ENCODE assay signal across 13 cellular contexts in genomic region chr11:10379022-10379421, GRCh38.
DNase-seq lines count a peak whose midpoint lies in the region; ATAC-seq, FAIRE-seq and TF ChIP-seq lines count a peak whose summit lies in the region.
"Had no signal": no experiment of that assay in that cellular context is flagged by ENCODE, and none has a peak within 500 bp of the region (broad histone marks: within the 10 kb centered on the region; RNA-seq: fewer than 3 reads in every experiment).

No MANE protein-coding gene starts in this region.

- no peak overlapping the region for H2AFZ ChIP-seq in MM.1S (ENCODE audit: low read length)
- no peak overlapping the region for H2AFZ ChIP-seq in H1 (ENCODE audit: low read length)
- H2AFZ ChIP-seq: parathyroid adenoma had no signal

- no peak overlapping the region for H3K27ac Mint-ChIP-seq in CD4-positive, alpha-beta T cell
- H3K27ac Mint-ChIP-seq: CD4-positive, CD25-positive, alpha-beta regulatory T cell had no signal

- intact Hi-C loops in CD4-positive, alpha-beta T cell (cut with DNase I, micrococcal nuclease), result no loop called here

- TF ChIP-seq EP300 in H1 (IDR thresholded peaks at IDR 0.05; ENCODE audit: borderline replicate concordance in 1 of 2, low read depth in 2 of 2, low read length in 2 of 2), result no peak

- H3K79me1 ChIP-seq in H1 (ENCODE audit: low read depth, low read length), result no peaks in the 10 kb centered on the region

- H4K91ac ChIP-seq in H1 (replicated peaks; ENCODE audit: insufficient read length, low read length), result no peak overlapping the region

- no peaks in the 10 kb centered on the region for H3K4me1 Mint-ChIP-seq in CD4-positive, alpha-beta T cell (ENCODE audit: low read depth)
- H3K4me1 Mint-ChIP-seq: CD4-positive, CD25-positive, alpha-beta regulatory T cell had no signal

- H4K8ac ChIP-seq in H1 (ENCODE audit: extremely low read depth, insufficient read depth, low read length), result no peak overlapping the region

- no peaks in the 10 kb centered on the region for H3K27me3 ChIP-seq in MM.1S (replicated peaks; ENCODE audit: insufficient read depth, low read length)
- no peaks in the 10 kb centered on the region for H3K27me3 ChIP-seq in H1 (replicated peaks in 1 of 4; ENCODE audit: control insufficient read depth in 3 of 4, extremely low read depth in 1 of 4, insufficient read depth in 3 of 4, low read length in 3 of 4)
- no peaks in the 10 kb centered on the region for H3K27me3 ChIP-seq in WERI-Rb-1 (ENCODE audit: insufficient read depth, low read depth, severe bottlenecking)
- H3K27me3 ChIP-seq in CD4-positive, alpha-beta T cell (ENCODE audit: control insufficient read depth, insufficient read depth, low read length), result no peaks in the 10 kb centered on the region
- H3K27me3 ChIP-seq: thyroid gland had no signal

- no peaks in the 10 kb centered on the region for H3K36me3 Mint-ChIP-seq in CD4-positive, alpha-beta T cell (ENCODE audit: low read depth)
- H3K36me3 Mint-ChIP-seq: CD4-positive, CD25-positive, alpha-beta regulatory T cell had no signal

- H4K20me1 ChIP-seq in MM.1S (ENCODE audit: insufficient read depth, low read length) (no peaks in the 10 kb centered on the region), H1 (replicated peaks in 1 of 2; ENCODE audit: control insufficient read depth in 1 of 2, insufficient read depth in 2 of 2, low read length in 2 of 2) (no peaks in the 10 kb centered on the region)

- no peak overlapping the region for H3K56ac ChIP-seq in H1 (replicated peaks; ENCODE audit: insufficient read length, low read depth, low read length)

- CTCF ChIA-PET in H1 (lab: Charles Lee; ENCODE audit: partially characterized antibody), result interaction anchor here (0.6 to 4.6 kb wide), 3 partner anchors 12 to 162 kb away, joined by 3 to 30 read pairs (median 3); partner anchors contain the start of gene RNF141
- CTCF ChIA-PET in CD4-positive, alpha-beta T cell (lab: Charles Lee), result interaction anchor here (1.5 kb wide), 1 partner anchor 12 kb away, joined by 3 read pairs; no protein-coding TSS in a partner anchor

- H3K36me3 ChIP-seq in MM.1S (replicated peaks; ENCODE audit: insufficient read depth, low read length), result no peaks in the 10 kb centered on the region
- H3K36me3 ChIP-seq in H1 (ENCODE audit: control insufficient read depth in 2 of 4, insufficient read depth in 4 of 4, low read length in 3 of 4), result no peaks in the 10 kb centered on the region
- H3K36me3 ChIP-seq in WERI-Rb-1, result no peaks in the 10 kb centered on the region
- H3K36me3 ChIP-seq: thyroid gland had no signal

- WGBS in H1 (ENCODE audit: extremely low coverage in 1 of 2, insufficient coverage in 1 of 2, insufficient read length in 1 of 2, insufficient replicate concordance in 2 of 2, low coverage in 1 of 2, low lambda C conversion rate in 2 of 2, missing lambda C conversion rate in 1 of 2), 2 experiments, result 83% methylated on average over 1 of the region's 1 CpG; no CpG with 5 or more reads in 1 of the 2 experiments

- no peak overlapping the region for H3K23ac ChIP-seq in H1 (ENCODE audit: insufficient read length)

- no peak overlapping the region for H3K4me3 Mint-ChIP-seq in CD4-positive, alpha-beta T cell
- H3K4me3 Mint-ChIP-seq: CD4-positive, CD25-positive, alpha-beta regulatory T cell had no signal

- H2BK120ac ChIP-seq in H1 (replicated peaks; ENCODE audit: low read depth, low read length), result no peak overlapping the region

- H2BK15ac ChIP-seq in H1 (ENCODE audit: low read length), result no peak overlapping the region

- H3K79me2 ChIP-seq in MM.1S (ENCODE audit: low read length) (no peaks in the 10 kb centered on the region), H1 (ENCODE audit: control insufficient read depth in 1 of 2, insufficient read depth in 2 of 2, low read length in 2 of 2) (no peaks in the 10 kb centered on the region)
- H3K79me2 ChIP-seq: parathyroid adenoma had no signal

- no peak overlapping the region for H2BK20ac ChIP-seq in H1 (ENCODE audit: low read length)

- no peak for TF ChIP-seq RAD21 in H1 (IDR thresholded peaks at IDR 0.05 in 1 of 2, conservative IDR thresholded peaks at IDR 0.05 in 1 of 2; ENCODE audit: low read depth in 2 of 2, low read length in 2 of 2)

- no peak for ATAC-seq in CD4-positive, alpha-beta T cell (ENCODE audit: poor library complexity)
- no peak for ATAC-seq in GM21825 (IDR thresholded peaks at IDR 0.05; ENCODE audit: unreplicated experiment)

- FAIRE-seq in H1 (lab: Jason Lieb, UNC), result no peak

- no peak overlapping the region for H3K4me3 ChIP-seq in MM.1S (ENCODE audit: low read length)
- H3K4me3 ChIP-seq in H1 (ENCODE audit: extremely low read depth in 1 of 4, insufficient read depth in 2 of 4, low read depth in 3 of 4, low read length in 4 of 4), result no peak overlapping the region
- H3K4me3 ChIP-seq in WERI-Rb-1 (ENCODE audit: low read depth, low read length), result no peak overlapping the region
- H3K4me3 ChIP-seq: thyroid gland had no signal

- no peaks in the 10 kb centered on the region for H3K9me3 Mint-ChIP-seq in CD4-positive, alpha-beta T cell

- no peak overlapping the region for H3K9ac ChIP-seq in MM.1S (ENCODE audit: low read length)
- no peak overlapping the region for H3K9ac ChIP-seq in H1 (replicated peaks in 1 of 4; ENCODE audit: extremely low read depth in 1 of 4, low read depth in 3 of 4, low read length in 3 of 4)
- H3K9ac ChIP-seq: parathyroid adenoma had no signal

- peaks cover 26% of the 10 kb centered on the region for H3K27me3 Mint-ChIP-seq in CD4-positive, alpha-beta T cell

- no peak overlapping the region for H3K18ac ChIP-seq in H1 (ENCODE audit: extremely low read depth, low read length)

- H3K9me2 ChIP-seq in MM.1S (replicated peaks; ENCODE audit: insufficient read depth, low read length), result no peaks in the 10 kb centered on the region

- DNase-seq in COLO829 (ENCODE audit: low spot score), result peak; percentile 34
- peak; percentile 11 for DNase-seq in MM.1S
- peak in 1 of 2 experiments; percentile 57 for DNase-seq in H1 (ENCODE audit: low read depth in 1 of 2, low spot score in 2 of 2)
- DNase-seq in myocyte (ENCODE audit: low read depth), result peak; percentile 65
- no peak for DNase-seq in WERI-Rb-1
- DNase-seq in CD4-positive, alpha-beta T cell, result no peak
- no peak for DNase-seq in T-helper 9 cell
- DNase-seq: CD4-positive, CD25-positive, alpha-beta regulatory T cell; NCI-H1417 treated with DMSO at 0.1 percent for 48 hours; NCI-H82 had no signal

- H3K4ac ChIP-seq in H1 (replicated peaks; ENCODE audit: insufficient read length, low read depth, low read length), result no peak overlapping the region

- H3F3A ChIP-seq in MM.1S (ENCODE audit: insufficient read depth, low read length), result no peaks in the 10 kb centered on the region

- H3K4me1 ChIP-seq in MM.1S (ENCODE audit: low read length) (no peaks in the 10 kb centered on the region), H1 (replicated peaks in 1 of 4; ENCODE audit: control insufficient read depth in 3 of 4, insufficient read depth in 4 of 4, low read length in 3 of 4) (no peaks in the 10 kb centered on the region)

- H3K27ac ChIP-seq in MM.1S (ENCODE audit: low read length) (no peak overlapping the region), H1 (ENCODE audit: low read depth, low read length) (no peak overlapping the region), WERI-Rb-1 (no peak overlapping the region)
- no peak overlapping the region for H3K27ac ChIP-seq in CD4-positive, alpha-beta T cell (ENCODE audit: low read depth, low read length)
- H3K27ac ChIP-seq: parathyroid adenoma had no signal

- no peak overlapping the region for H2BK5ac ChIP-seq in H1 (ENCODE audit: low read depth, low read length)

- no peaks in the 10 kb centered on the region for H3K23me2 ChIP-seq in H1 (ENCODE audit: low read depth, low read length)

- H3K9me3 ChIP-seq in MM.1S (replicated peaks; ENCODE audit: insufficient read depth, low read length), result no peaks in the 10 kb centered on the region
- H3K9me3 ChIP-seq in H1 (ENCODE audit: insufficient read depth in 2 of 2, low read depth in 1 of 2, low read length in 1 of 2), result no peaks in the 10 kb centered on the region
- H3K9me3 ChIP-seq in WERI-Rb-1 (ENCODE audit: severe bottlenecking), result no peaks in the 10 kb centered on the region
- H3K9me3 ChIP-seq in CD4-positive, alpha-beta T cell (ENCODE audit: control insufficient read depth, low read length), result no peaks in the 10 kb centered on the region
- H3K9me3 ChIP-seq: thyroid gland had no signal

- H4K5ac ChIP-seq in H1 (ENCODE audit: insufficient read length, low read depth, low read length), result no peak overlapping the region

- no peak overlapping the region for H2BK12ac ChIP-seq in H1 (ENCODE audit: low read depth, low read length)

- no peak overlapping the region for H2AK5ac ChIP-seq in H1 (ENCODE audit: low read depth, low read length)

- no peak for TF ChIP-seq CTCF in MM.1S (IDR thresholded peaks at IDR 0.05; ENCODE audit: low read length)
- no peak for TF ChIP-seq CTCF in H1 (IDR thresholded peaks at IDR 0.05; ENCODE audit: control extremely low read depth in 1 of 3, insufficient read depth in 1 of 3, low read depth in 1 of 3, low read length in 3 of 3)
- no peak for TF ChIP-seq CTCF in WERI-Rb-1 (IDR thresholded peaks at IDR 0.05; ENCODE audit: low read depth, low read length)
- no peak for TF ChIP-seq CTCF in CD4-positive, alpha-beta T cell (IDR thresholded peaks at IDR 0.05)

- H3K14ac ChIP-seq in H1 (ENCODE audit: insufficient read length), result no peak overlapping the region

- POLR2A ChIA-PET in H1 (lab: Charles Lee; ENCODE audit: partially characterized antibody), result interaction anchor here (0.6 to 1.1 kb wide), 3 partner anchors 27 to 696 kb away, joined by 3 to 4 read pairs (median 3); no protein-coding TSS in a partner anchor
- POLR2A ChIA-PET in CD4-positive, alpha-beta T cell (lab: Charles Lee), result no interaction called here

- no peak for TF ChIP-seq POLR2A in H1 (IDR thresholded peaks at IDR 0.05; ENCODE audit: control extremely low read depth in 1 of 2, low read depth in 2 of 2, low read length in 2 of 2)

- H3K4me2 ChIP-seq in MM.1S (ENCODE audit: low read depth, low read length) (no peak overlapping the region), H1 (ENCODE audit: insufficient read depth in 1 of 2, low read depth in 2 of 2, low read length in 2 of 2) (no peak overlapping the region)

TF ChIP-seq in H1, 55 proteins besides CTCF, POLR2A, EP300 and RAD21:
- 0 out of 2 replicates have a peak, but pooled peaks have one; percentile 28 for TF ChIP-seq TEAD4 (IDR thresholded peaks at IDR 0.05; ENCODE audit: low read depth, low read length)
- no peak for TF ChIP-seq TCF12 (IDR thresholded peaks at IDR 0.05; ENCODE audit: low read depth, low read length)
- TF ChIP-seq TAF7 (optimal IDR thresholded peaks at IDR 0.05; ENCODE audit: borderline replicate concordance, low read depth, low read length), result no peak
- TF ChIP-seq FOSL1 (IDR thresholded peaks at IDR 0.05; ENCODE audit: insufficient read depth, low read depth, low read length), result no peak
- no peak for TF ChIP-seq CEBPB (IDR thresholded peaks at IDR 0.05; ENCODE audit: low read depth, low read length)
- TF ChIP-seq NANOG (IDR thresholded peaks at IDR 0.05; ENCODE audit: insufficient read depth, low read depth, low read length, poor library complexity, severe bottlenecking), result no peak
- TF ChIP-seq RNF2 (IDR thresholded peaks at IDR 0.05; ENCODE audit: borderline replicate concordance, low read depth, low read length, missing control alignments, poor library complexity, severe bottlenecking), result no peak

Comparison
In these comparisons a context has a peak if more than half of its experiments do, and no peak if none do; other contexts are left out.
1. DNase-seq: peak in COLO829 (single experiment), MM.1S (single experiment) and myocyte (single experiment); none in WERI-Rb-1 (single experiment), CD4-positive, alpha-beta T cell (0 of 10) and T-helper 9 cell (single experiment).